27 cellular contexts compared by ENCODE assay signal in the genomic region with DNA sequence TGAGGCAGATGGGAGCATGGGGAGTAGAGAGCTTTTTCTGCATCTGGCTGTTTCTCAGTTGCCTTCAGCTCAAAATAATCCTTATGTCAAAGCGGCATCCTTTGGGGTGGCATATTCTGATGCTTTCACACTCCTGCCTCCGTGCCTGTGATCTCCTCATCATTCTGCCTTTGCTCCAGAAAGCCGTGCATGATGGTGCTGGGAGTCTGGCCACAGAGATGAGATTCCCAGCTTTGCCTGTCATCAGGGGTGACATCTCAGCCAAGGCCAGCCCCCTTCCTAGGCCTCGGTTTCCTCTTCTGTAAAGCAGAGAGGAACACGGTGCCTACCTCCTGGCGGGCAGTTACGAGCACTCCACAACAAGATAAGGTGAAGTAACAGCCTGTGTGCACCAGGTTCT.
DNase-seq lines count a peak whose midpoint lies in the region; ATAC-seq and TF ChIP-seq lines count a peak whose summit lies in the region.
"Had no signal": no experiment of that assay in that cellular context is flagged by ENCODE, and none has a peak within 500 bp of the region (broad histone marks: within the 10 kb centered on the region; RNA-seq: fewer than 3 reads in every experiment).

No MANE protein-coding gene starts in this region.

- CTCF ChIA-PET in activated CD4-positive, alpha-beta memory T cell treated with anti-CD3 and anti-CD28 coated beads, Interleukin-2, amount 10 ng/mL, durations not matched to agents 7 days and 5 days (lab: Charles Lee) = no interaction called here
- CTCF ChIA-PET in activated CD4-positive, alpha-beta memory T cell treated with anti-CD3 and anti-CD28 coated beads for 36 hours (lab: Charles Lee) = interaction anchor here (0.7 kb wide), 1 partner anchor 18 kb away, joined by 3 read pairs; no protein-coding TSS in a partner anchor
- CTCF ChIA-PET in WTC11 (lab: Charles Lee) = interaction anchor here (0.6 to 0.9 kb wide), 2 partner anchors 9 to 18 kb away, joined by 3 read pairs; no protein-coding TSS in a partner anchor

- H3K27ac ChIP-seq in stomach = no peak overlapping the region
- H3K27ac ChIP-seq: breast epithelium, RWPE1 had no signal

- no peaks in the 10 kb centered on the region for H3K36me3 ChIP-seq in stomach
- H3K36me3 ChIP-seq: breast epithelium had no signal

- no peak for TF ChIP-seq POLR2A in stomach (IDR thresholded peaks at IDR 0.05)

- POLR2A ChIA-PET in activated CD4-positive, alpha-beta memory T cell treated with anti-CD3 and anti-CD28 coated beads, Interleukin-2, amount 10 ng/mL, durations not matched to agents 7 days and 5 days (lab: Charles Lee) = no interaction called here
- POLR2A ChIA-PET in activated CD4-positive, alpha-beta memory T cell treated with anti-CD3 and anti-CD28 coated beads for 36 hours (lab: Charles Lee) = no interaction called here
- POLR2A ChIA-PET in WTC11 (lab: Charles Lee) = no interaction called here

- no peaks in the 10 kb centered on the region for H3K9me3 Mint-ChIP-seq in activated CD4-positive, alpha-beta memory T cell treated with anti-CD3 and anti-CD28 coated beads, Interleukin-2, amount 10 ng/mL, durations not matched to agents 7 days and 5 days
- H3K9me3 Mint-ChIP-seq in activated CD4-positive, alpha-beta memory T cell treated with anti-CD3 and anti-CD28 coated beads for 36 hours = no peaks in the 10 kb centered on the region
- H3K9me3 Mint-ChIP-seq in WTC11 = peaks cover 5% of the 10 kb centered on the region; the same call in 1 of the 2 replicates
- H3K9me3 Mint-ChIP-seq: activated naive CD8-positive, alpha-beta T cell treated with anti-CD3 and anti-CD28 coated beads for 36 hours; CD4-positive, alpha-beta T cell; effector memory CD8-positive, alpha-beta T cell; stimulated activated memory B cell treated with anti-CD40 and anti-IgM and Interleukin-4, amounts not matched to agents 10 μg/mL and 1 μg/mL and 100 μg/mL, for 72 hours had no signal

- TF ChIP-seq EP300 in stomach (IDR thresholded peaks at IDR 0.05) = no peak

- H3K36me3 Mint-ChIP-seq in activated CD4-positive, alpha-beta memory T cell treated with anti-CD3 and anti-CD28 coated beads, Interleukin-2, amount 10 ng/mL, durations not matched to agents 7 days and 5 days (ENCODE audit: low read depth) = no peaks in the 10 kb centered on the region
- no peaks in the 10 kb centered on the region for H3K36me3 Mint-ChIP-seq in activated CD4-positive, alpha-beta memory T cell treated with anti-CD3 and anti-CD28 coated beads for 36 hours
- no peaks in the 10 kb centered on the region; the same call in none of the 2 replicates for H3K36me3 Mint-ChIP-seq in WTC11
- H3K36me3 Mint-ChIP-seq: activated naive CD8-positive, alpha-beta T cell treated with anti-CD3 and anti-CD28 coated beads for 36 hours; stimulated activated memory B cell treated with anti-CD40 and anti-IgM and Interleukin-4, amounts not matched to agents 10 μg/mL and 1 μg/mL and 100 μg/mL, for 72 hours had no signal

- H3K27me3 Mint-ChIP-seq in activated CD4-positive, alpha-beta memory T cell treated with anti-CD3 and anti-CD28 coated beads, Interleukin-2, amount 10 ng/mL, durations not matched to agents 7 days and 5 days = no peaks in the 10 kb centered on the region
- H3K27me3 Mint-ChIP-seq in activated CD4-positive, alpha-beta memory T cell treated with anti-CD3 and anti-CD28 coated beads for 36 hours = no peaks in the 10 kb centered on the region
- H3K27me3 Mint-ChIP-seq in WTC11 (ENCODE audit: low read depth) = no peaks in the 10 kb centered on the region; the same call in 1 of the 2 replicates

- H3K27me3 ChIP-seq in stomach = peaks cover 0 to 23% (median 0%) of the 10 kb centered on the region in 3 donors
- H3K27me3 ChIP-seq: breast epithelium had no signal

- no peak overlapping the region for H3K4me3 ChIP-seq in stomach
- H3K4me3 ChIP-seq: breast epithelium, GM23338 had no signal

- H3K4me1 Mint-ChIP-seq in activated CD4-positive, alpha-beta memory T cell treated with anti-CD3 and anti-CD28 coated beads, Interleukin-2, amount 10 ng/mL, durations not matched to agents 7 days and 5 days = no peaks in the 10 kb centered on the region
- no peaks in the 10 kb centered on the region for H3K4me1 Mint-ChIP-seq in activated CD4-positive, alpha-beta memory T cell treated with anti-CD3 and anti-CD28 coated beads for 36 hours (ENCODE audit: low read depth)
- peaks cover 9% of the 10 kb centered on the region for H3K4me1 Mint-ChIP-seq in WTC11
- H3K4me1 Mint-ChIP-seq: activated naive CD8-positive, alpha-beta T cell treated with anti-CD3 and anti-CD28 coated beads for 36 hours; GM23338; stimulated activated memory B cell treated with anti-CD40 and anti-IgM and Interleukin-4, amounts not matched to agents 10 μg/mL and 1 μg/mL and 100 μg/mL, for 72 hours had no signal

- peak; percentile 9 for DNase-seq in activated CD4-positive, alpha-beta memory T cell treated with anti-CD3 and anti-CD28 coated beads, Interleukin-2, amount 10 ng/mL, durations not matched to agents 7 days and 5 days
- DNase-seq in activated CD4-positive, alpha-beta memory T cell treated with anti-CD3 and anti-CD28 coated beads for 36 hours = no peak
- DNase-seq in WTC11 (ENCODE audit: low spot score) = peak; percentile 2
- peak; percentile 16 for DNase-seq in left lobe of liver (ENCODE audit: low spot score)
- peak; percentile 17 for DNase-seq in stomach
- no peak for DNase-seq in hepatic stellate cell (ENCODE audit: low spot score)
- DNase-seq in NCI-H510A (lab: John Stamatoyannopoulos, UW) = no peak
- DNase-seq: activated CD8-positive, alpha-beta T cell treated with anti-CD3 and anti-CD28 coated beads, Interleukin-2, amount 10 ng/mL, durations not matched to agents 7 days and 5 days; activated gamma-delta T cell; activated naive CD8-positive, alpha-beta T cell treated with anti-CD3 and anti-CD28 coated beads for 36 hours; activated T-cell treated with anti-CD3 and anti-CD28 coated beads, Interleukin-2, amount 50 U/mL, for 1 hour; effector memory CD8-positive, alpha-beta T cell; erythroblast; glutamatergic neuron; KG1; NCI-H1092 treated with DMSO at 0.1 percent for 48 hours; NCI-H187; NCI-H2171 treated with DMSO at 0.1 percent for 48 hours; NCI-H524 treated with DMSO at 0.1 percent for 48 hours; OCI-M1; SK-N-SH had no signal

- no peaks in the 10 kb centered on the region for H3K9me3 ChIP-seq in stomach
- H3K9me3 ChIP-seq: breast epithelium, SK-N-SH had no signal

- ATAC-seq in WTC11 (no peak), left lobe of liver (no peak), HG02623 (IDR thresholded peaks at IDR 0.05; ENCODE audit: unreplicated experiment) (no peak)
- ATAC-seq: activated CD8-positive, alpha-beta T cell treated with anti-CD3 and anti-CD28 coated beads, Interleukin-2, amount 10 ng/mL, durations not matched to agents 7 days and 5 days; effector memory CD8-positive, alpha-beta T cell; GM23338; stimulated activated memory B cell treated with anti-CD40 and anti-IgM and Interleukin-4, amounts not matched to agents 10 μg/mL and 1 μg/mL and 100 μg/mL, for 72 hours had no signal

- no peaks in the 10 kb centered on the region for H3K4me1 ChIP-seq in stomach
- H3K4me1 ChIP-seq: breast epithelium had no signal

- 83 to 87% (median 87%) methylated on average over 7 of the region's 7 CpGs for WGBS in stomach, 5 donors

- no peak overlapping the region for H3K4me3 Mint-ChIP-seq in activated CD4-positive, alpha-beta memory T cell treated with anti-CD3 and anti-CD28 coated beads, Interleukin-2, amount 10 ng/mL, durations not matched to agents 7 days and 5 days
- H3K4me3 Mint-ChIP-seq in activated CD4-positive, alpha-beta memory T cell treated with anti-CD3 and anti-CD28 coated beads for 36 hours = no peak overlapping the region
- H3K4me3 Mint-ChIP-seq in WTC11 = no peak overlapping the region
- H3K4me3 Mint-ChIP-seq: activated CD8-positive, alpha-beta T cell treated with anti-CD3 and anti-CD28 coated beads, Interleukin-2, amount 10 ng/mL, durations not matched to agents 7 days and 5 days; activated naive CD8-positive, alpha-beta T cell treated with anti-CD3 and anti-CD28 coated beads for 36 hours; CD4-positive, alpha-beta T cell; effector memory CD8-positive, alpha-beta T cell; GM23338; stimulated activated memory B cell treated with anti-CD40 and anti-IgM and Interleukin-4, amounts not matched to agents 10 μg/mL and 1 μg/mL and 100 μg/mL, for 72 hours had no signal

- TF ChIP-seq CTCF in WTC11 (IDR thresholded peaks at IDR 0.05) (no peak), stomach (IDR thresholded peaks at IDR 0.05) (no peak)

- intact Hi-C loops in activated CD4-positive, alpha-beta memory T cell treated with anti-CD3 and anti-CD28 coated beads for 36 hours (cut with micrococcal nuclease) = no loop called here
- intact Hi-C loops in stomach (cut with DNase I; ENCODE audit: low total_unique reads) = no loop called here

- H3K27ac Mint-ChIP-seq in activated CD4-positive, alpha-beta memory T cell treated with anti-CD3 and anti-CD28 coated beads, Interleukin-2, amount 10 ng/mL, durations not matched to agents 7 days and 5 days = no peak overlapping the region
- H3K27ac Mint-ChIP-seq in activated CD4-positive, alpha-beta memory T cell treated with anti-CD3 and anti-CD28 coated beads for 36 hours = no peak overlapping the region
- no peak overlapping the region for H3K27ac Mint-ChIP-seq in WTC11
- H3K27ac Mint-ChIP-seq: activated CD8-positive, alpha-beta T cell treated with anti-CD3 and anti-CD28 coated beads, Interleukin-2, amount 10 ng/mL, durations not matched to agents 7 days and 5 days; activated naive CD8-positive, alpha-beta T cell treated with anti-CD3 and anti-CD28 coated beads for 36 hours; CD4-positive, alpha-beta T cell; effector memory CD8-positive, alpha-beta T cell; GM23338; stimulated activated memory B cell treated with anti-CD40 and anti-IgM and Interleukin-4, amounts not matched to agents 10 μg/mL and 1 μg/mL and 100 μg/mL, for 72 hours had no signal

TF ChIP-seq in WTC11, 78 proteins besides CTCF, POLR2A, EP300 and RAD21:
- TF ChIP-seq, protein P1, sequence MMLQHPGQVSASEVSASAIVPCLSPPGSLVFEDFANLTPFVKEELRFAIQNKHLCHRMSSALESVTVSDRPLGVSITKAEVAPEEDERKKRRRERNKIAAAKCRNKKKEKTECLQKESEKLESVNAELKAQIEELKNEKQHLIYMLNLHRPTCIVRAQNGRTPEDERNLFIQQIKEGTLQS (CRISPR knock-in tag; conservative IDR thresholded peaks at IDR 0.05) = no peak
- TF ChIP-seq ZNF317 (CRISPR knock-in tag; IDR thresholded peaks at IDR 0.05; ENCODE audit: borderline replicate concordance, low read depth) = no peak
TF ChIP-seq in WTC11: peak in this region for 0.

Comparison
In these comparisons a context has a peak if more than half of its experiments do, and no peak if none do; other contexts are left out.
1. DNase-seq: peak in activated CD4-positive, alpha-beta memory T cell treated with anti-CD3 and anti-CD28 coated beads, Interleukin-2, amount 10 ng/mL, durations not matched to agents 7 days and 5 days (single experiment), WTC11 (single experiment), left lobe of liver (single experiment) and stomach (single experiment); none in activated CD4-positive, alpha-beta memory T cell treated with anti-CD3 and anti-CD28 coated beads for 36 hours (single experiment), hepatic stellate cell (single experiment) and NCI-H510A (single experiment).